Comparison of ENCODE assay signal across 9 cellular contexts in genomic region chr6:156876302-156876701, GRCh38.
A peak's percentile ranks its signal among the peaks of the same experiment; 100 is the strongest.
DNase-seq lines count a peak whose midpoint lies in the region; ATAC-seq and TF ChIP-seq lines count a peak whose summit lies in the region.
"Had no signal": no experiment of that assay in that cellular context is flagged by ENCODE, and none has a peak within 500 bp of the region (broad histone marks: within the 10 kb centered on the region; RNA-seq: fewer than 3 reads in every experiment).

No MANE protein-coding gene starts in this region.

- TF ChIP-seq RAD21 in HCT116 (IDR thresholded peaks at IDR 0.05; ENCODE audit: low read depth), result peak; percentile 53

- no peak for TF ChIP-seq POLR2A in HCT116 (IDR thresholded peaks at IDR 0.05; ENCODE audit: borderline replicate concordance, extremely low read depth, insufficient read depth, insufficient read length)
- no peak for TF ChIP-seq POLR2A in suprapubic skin (IDR thresholded peaks at IDR 0.05)

- 87% methylated on average over 11 of the region's 11 CpGs for WGBS in suprapubic skin

- RAD21 ChIA-PET in HCT116 (lab: Charles Lee; ENCODE audit: low non-redundant PET in 1 of 2, low total read pairs in 2 of 2, uncharacterized antibody in 2 of 2, unreplicated experiment in 2 of 2), result no interaction called here

- intact Hi-C loops in HCT116 (cut with micrococcal nuclease) (no loop called here), head of caudate nucleus (cut with DNase I) (no loop called here), sciatic nerve (cut with DNase I) (no loop called here)

- no peak overlapping the region for H3K4me3 Mint-ChIP-seq in T-helper 17 cell

- H3K27me3 Mint-ChIP-seq in T-helper 17 cell, result no peaks in the 10 kb centered on the region

- peak; percentile 74 for ATAC-seq in HCT116
- no peak for ATAC-seq in T-helper 17 cell
- ATAC-seq in sciatic nerve, result peak; percentile 50
- ATAC-seq in HG03108 (IDR thresholded peaks at IDR 0.05; ENCODE audit: unreplicated experiment), result no peak

- no TSS peak for BruUV-seq in HCT116 (replicated peaks; lab: Mats Ljungman, UMichigan)

- peak overlapping the region; percentile 1 for H3K27ac Mint-ChIP-seq in T-helper 17 cell

- no peak overlapping the region for H3K9ac ChIP-seq in HCT116 (ENCODE audit: low read length)

- POLR2A ChIA-PET in HCT116 (lab: Charles Lee) (no interaction called here), RWPE1 (lab: Yijun Ruan, JAX; ENCODE audit: low non-redundant PET) (no interaction called here)

- H3K9me3 ChIP-seq in HCT116 (ENCODE audit: control insufficient read depth in 1 of 2, insufficient read depth in 1 of 2, low read depth in 1 of 2, low read length in 2 of 2) (no peaks in the 10 kb centered on the region), T-helper 17 cell (ENCODE audit: control insufficient read depth, low read length, poor library complexity, severe bottlenecking) (no peaks in the 10 kb centered on the region), suprapubic skin (no peaks in the 10 kb centered on the region)
- H3K9me3 ChIP-seq: HAP-1 had no signal

- TF ChIP-seq CTCF in HCT116 (IDR thresholded peaks at IDR 0.05 in 2 of 3, conservative IDR thresholded peaks at IDR 0.05 in 1 of 3; ENCODE audit: borderline replicate concordance in 1 of 3, insufficient read depth in 1 of 3, low read depth in 2 of 3, low read length in 2 of 3) (peak; percentile 28 to 67 (median 60); a peak in 5 of 6 replicates), suprapubic skin (IDR thresholded peaks at IDR 0.05) (no peak), RWPE1 (conservative IDR thresholded peaks at IDR 0.05; ENCODE audit: low read depth) (no peak; the same call in 1 of the 2 replicates)

- DNase-seq in HCT116 (ENCODE audit: low read depth, low spot score) (no peak), T-helper 17 cell (no peak), head of caudate nucleus (peak in 40 of 42 donors; percentile 26 to 81 (median 54)), sciatic nerve (ENCODE audit: low spot score) (no peak), suprapubic skin (ENCODE audit: low spot score in 2 of 2) (no peak), RWPE1 (ENCODE audit: low spot score) (no peak)
- DNase-seq: NCI-H748 treated with DMSO at 0.1 percent for 48 hours had no signal

- H3K36me3 Mint-ChIP-seq in T-helper 17 cell (ENCODE audit: low read depth), result peaks cover 7% of the 10 kb centered on the region

- H2AFZ ChIP-seq in HCT116 (ENCODE audit: low read depth, low read length, poor library complexity, severe bottlenecking), result no peak overlapping the region

- H3K9me2 ChIP-seq in HCT116 (ENCODE audit: insufficient read depth), result no peaks in the 10 kb centered on the region

- CTCF ChIA-PET in HCT116 (lab: Charles Lee), result no interaction called here
- CTCF ChIA-PET in RWPE1 (lab: Yijun Ruan, JAX), result no interaction called here

- H3K79me2 ChIP-seq in HCT116 (ENCODE audit: insufficient read depth, low read length), result peaks cover 48% of the 10 kb centered on the region

- H3K4me1 ChIP-seq in HCT116 (ENCODE audit: control insufficient read depth in 1 of 2, insufficient read depth in 2 of 2, low read length in 2 of 2) (no peaks in the 10 kb centered on the region), suprapubic skin (peaks cover 39% of the 10 kb centered on the region)

- H3K27ac ChIP-seq in HCT116 (ENCODE audit: low read depth, low read length), result no peak overlapping the region
- no peak overlapping the region for H3K27ac ChIP-seq in suprapubic skin
- no peak overlapping the region for H3K27ac ChIP-seq in RWPE1

- no peaks in the 10 kb centered on the region for H4K20me1 ChIP-seq in HCT116 (ENCODE audit: insufficient read depth)

- H3K27me3 ChIP-seq in HCT116 (ENCODE audit: insufficient read depth, low read length), result no peaks in the 10 kb centered on the region
- no peaks in the 10 kb centered on the region for H3K27me3 ChIP-seq in suprapubic skin

- no peak for TF ChIP-seq EP300 in suprapubic skin (IDR thresholded peaks at IDR 0.05)

- H3K4me1 Mint-ChIP-seq in T-helper 17 cell, result peaks cover 50% of the 10 kb centered on the region

- H3K36me3 ChIP-seq in HCT116 (ENCODE audit: control insufficient read depth in 1 of 2, insufficient read depth in 2 of 2, low read length in 2 of 2), result no peaks in the 10 kb centered on the region
- H3K36me3 ChIP-seq in suprapubic skin, result no peaks in the 10 kb centered on the region
- H3K36me3 ChIP-seq: HAP-1 had no signal

- H3K4me3 ChIP-seq in HCT116 (replicated peaks in 1 of 2; ENCODE audit: low read depth in 1 of 2, low read length in 2 of 2) (no peak overlapping the region), suprapubic skin (no peak overlapping the region)
- H3K4me3 ChIP-seq: HAP-1 had no signal

- H3K4me2 ChIP-seq in HCT116 (ENCODE audit: low read length), result no peak overlapping the region

TF ChIP-seq in HCT116, 20 proteins besides CTCF, POLR2A, EP300 and RAD21:
- no peak for TF ChIP-seq ZNF274 (IDR thresholded peaks at IDR 0.05; ENCODE audit: low read depth, low read length)
- TF ChIP-seq MAX (IDR thresholded peaks at IDR 0.05), result no peak
- TF ChIP-seq EZH2phosphoT487 (IDR thresholded peaks at IDR 0.05; ENCODE audit: borderline replicate concordance), result no peak
TF ChIP-seq in HCT116: peak in this region for 0.

Comparison
In these comparisons a context has a peak if more than half of its experiments do, and no peak if none do; other contexts are left out.
1. ATAC-seq: peak in HCT116 (single experiment) and sciatic nerve (single experiment); none in T-helper 17 cell (single experiment) and HG03108 (single experiment).
2. DNase-seq: peak in head of caudate nucleus (40 of 42); none in HCT116 (single experiment), T-helper 17 cell (0 of 3), sciatic nerve (single experiment), suprapubic skin (0 of 2) and RWPE1 (single experiment).
3. CTCF ChIP-seq: peak in HCT116 (3 of 3); none in suprapubic skin (0 of 2) and RWPE1 (single experiment).